18 cellular contexts compared by ENCODE assay signal in the genomic region with DNA sequence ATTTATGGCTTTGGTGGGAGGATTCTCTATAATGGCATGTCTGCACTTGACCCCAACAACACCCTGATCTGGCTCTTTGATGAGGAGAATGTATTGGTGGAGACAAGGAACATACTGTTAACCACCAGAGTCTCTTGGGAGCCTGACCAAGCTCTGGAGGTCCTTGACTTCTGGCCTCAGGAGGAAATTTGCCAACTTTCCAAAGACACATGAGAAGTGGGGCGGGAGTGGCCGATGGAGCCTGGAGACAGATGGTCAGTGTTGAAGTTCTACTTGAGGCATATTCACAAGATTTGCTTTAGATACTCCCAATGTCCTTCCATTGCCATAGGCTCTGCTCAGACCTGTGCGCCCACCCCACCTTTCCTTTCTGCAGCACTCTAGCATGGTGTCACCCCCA.
"Had no signal": no experiment of that assay in that cellular context is flagged by ENCODE, and none has a peak within 500 bp of the region (broad histone marks: within the 10 kb centered on the region; RNA-seq: fewer than 3 reads in every experiment).

No MANE protein-coding gene starts in this region.

- H3K27ac ChIP-seq: cardiac muscle cell, heart right ventricle, thyroid gland, WERI-Rb-1 had no signal

- H3K9me3 ChIP-seq: heart right ventricle, thyroid gland had no signal

- DNase-seq: activated CD4-positive, alpha-beta T cell treated with anti-CD3 and anti-CD28 coated beads for 1 hour; activated CD4-positive, alpha-beta T cell treated with anti-CD3 and anti-CD28 coated beads, Interleukin-2, amount 50 U/mL, for 1 hour; activated CD8-positive, alpha-beta T cell treated with anti-CD3 and anti-CD28 coated beads, Interleukin-2, amount 10 ng/mL, durations not matched to agents 7 days and 5 days; activated T-cell treated with anti-CD3 and anti-CD28 coated beads, Interleukin-2, amount 50 U/mL, for 1 hour; heart right ventricle; left colon; occipital lobe; posterior cingulate gyrus; stimulated activated CD4-positive, alpha-beta T cell treated with anti-CD3 and anti-CD28 coated beads, Interleukin-12 subunit alpha, Interleukin-12 subunit beta, amount 100 ng/mL, for 4 hours; stimulated activated CD4-positive, alpha-beta T cell treated with anti-CD3 and anti-CD28 coated beads, Interleukin-4, amount 100 ng/mL, for 4 hours; stimulated activated naive CD8-positive, alpha-beta T cell treated with anti-CD3 and anti-CD28 coated beads, Interleukin-15, Interleukin-2, amounts not matched to agents 100 U/mL and 50 U/mL, for 24 hours; T-cell; thyroid gland; WERI-Rb-1 had no signal

- H3K27me3 ChIP-seq: cardiac muscle cell, thyroid gland had no signal

- ATAC-seq: activated CD8-positive, alpha-beta T cell treated with anti-CD3 and anti-CD28 coated beads, Interleukin-2, amount 10 ng/mL, durations not matched to agents 7 days and 5 days; activated T-helper 17 cell treated with anti-CD3 and anti-CD28 coated beads, Interleukin-2, amount 50 U/mL, for 72 hours; left colon; natural killer cell treated with Interleukin-12 subunit alpha and Interleukin-12 subunit beta and Interleukin-15 and Interleukin-18, amount 100 ng/mL, for 72 hours; stimulated activated naive CD8-positive, alpha-beta T cell treated with anti-CD3 and anti-CD28 coated beads, Interleukin-15, Interleukin-2, amounts not matched to agents 100 U/mL and 50 U/mL, for 24 hours; T-cell had no signal

- H3K4me3 ChIP-seq: cardiac muscle cell, heart right ventricle, lung, thyroid gland had no signal

- H3K36me3 ChIP-seq: cardiac muscle cell, heart right ventricle, thyroid gland, WERI-Rb-1 had no signal
